ENCODE assay signal across 16 cellular contexts in the genomic region with DNA sequence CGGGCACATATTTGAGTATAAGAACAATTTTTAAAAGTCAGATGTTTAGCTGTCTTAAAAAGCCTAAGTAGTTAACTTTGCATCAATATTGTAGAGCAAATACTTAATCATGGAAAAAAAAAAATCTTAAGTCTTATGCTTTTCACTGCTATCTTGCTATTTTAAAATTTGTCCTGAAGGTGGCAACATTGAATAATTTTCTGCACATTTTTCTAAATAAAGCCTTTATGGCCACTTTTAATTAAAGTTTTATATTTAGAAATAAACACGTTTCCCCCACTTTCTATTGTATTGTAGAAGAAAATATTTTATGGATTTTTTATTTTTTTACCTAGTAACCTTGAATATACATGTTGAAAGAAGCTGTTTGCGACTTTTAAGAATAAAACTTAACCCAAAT.
A peak's percentile ranks its signal among the peaks of the same experiment; 100 is the strongest.
DNase-seq lines count a peak whose midpoint lies in the region; ATAC-seq and TF ChIP-seq lines count a peak whose summit lies in the region.
"Had no signal": no experiment of that assay in that cellular context is flagged by ENCODE, and none has a peak within 500 bp of the region (broad histone marks: within the 10 kb centered on the region; RNA-seq: fewer than 3 reads in every experiment).

No MANE protein-coding gene starts in this region.

- no peak for ATAC-seq in natural killer cell
- ATAC-seq in natural killer cell treated with Interleukin-12 subunit alpha and Interleukin-12 subunit beta and Interleukin-15 and Interleukin-18, amount 100 ng/mL, for 72 hours: no peak
- no peak for ATAC-seq in upper lobe of right lung

- no peak overlapping the region for H3K27ac ChIP-seq in dorsolateral prefrontal cortex
- no peak overlapping the region for H3K27ac ChIP-seq in upper lobe of right lung
- H3K27ac ChIP-seq in brain microvascular endothelial cell: no peak overlapping the region

- TF ChIP-seq CTCF in natural killer cell (IDR thresholded peaks at IDR 0.05) (peak; percentile 52), dorsolateral prefrontal cortex (IDR thresholded peaks at IDR 0.05 in 54 of 56, conservative IDR thresholded peaks at IDR 0.05 in 2 of 56; ENCODE audit: low read depth in 1 of 56, partially characterized antibody in 56 of 56) (peak in 42 of 56 donors; percentile 11 to 60 (median 33)), upper lobe of right lung (IDR thresholded peaks at IDR 0.05) (peak; percentile 11), brain microvascular endothelial cell (IDR thresholded peaks at IDR 0.05; ENCODE audit: low read depth, low read length, missing control alignments) (no peak)

- H3K27me3 ChIP-seq in dorsolateral prefrontal cortex: peaks cover 0 to 5% (median 0%) of the 10 kb centered on the region in 45 donors
- no peaks in the 10 kb centered on the region for H3K27me3 ChIP-seq in upper lobe of right lung
- H3K27me3 ChIP-seq in brain microvascular endothelial cell (replicated peaks): no peaks in the 10 kb centered on the region

- H3K36me3 Mint-ChIP-seq in natural killer cell: no peaks in the 10 kb centered on the region
- H3K36me3 Mint-ChIP-seq in natural killer cell treated with Interleukin-12 subunit alpha and Interleukin-12 subunit beta and Interleukin-15 and Interleukin-18, amount 100 ng/mL, for 72 hours: no peaks in the 10 kb centered on the region
- no peaks in the 10 kb centered on the region for H3K36me3 Mint-ChIP-seq in activated T-cell treated with anti-CD3 and anti-CD28 coated beads, Interleukin-2, amount 50 U/mL, for 24 hours (ENCODE audit: low read depth)
- H3K36me3 Mint-ChIP-seq: CD4-positive, CD25-positive, alpha-beta regulatory T cell; memory B cell had no signal

- no peak overlapping the region for H3K27ac Mint-ChIP-seq in natural killer cell
- H3K27ac Mint-ChIP-seq in natural killer cell treated with Interleukin-12 subunit alpha and Interleukin-12 subunit beta and Interleukin-15 and Interleukin-18, amount 100 ng/mL, for 72 hours: no peak overlapping the region
- no peak overlapping the region for H3K27ac Mint-ChIP-seq in activated T-cell treated with anti-CD3 and anti-CD28 coated beads, Interleukin-2, amount 50 U/mL, for 24 hours
- H3K27ac Mint-ChIP-seq: CD4-positive, CD25-positive, alpha-beta regulatory T cell; memory B cell had no signal

- H3K36me3 ChIP-seq in upper lobe of right lung: no peaks in the 10 kb centered on the region
- H3K36me3 ChIP-seq in brain microvascular endothelial cell (replicated peaks): no peaks in the 10 kb centered on the region

- H3K4me3 ChIP-seq in dorsolateral prefrontal cortex (no peak overlapping the region), upper lobe of right lung (no peak overlapping the region), brain microvascular endothelial cell (ENCODE audit: low read depth, low read length) (no peak overlapping the region)

- no peaks in the 10 kb centered on the region for H3K9me3 ChIP-seq in upper lobe of right lung

- no peaks in the 10 kb centered on the region for H3K4me1 Mint-ChIP-seq in natural killer cell
- no peaks in the 10 kb centered on the region for H3K4me1 Mint-ChIP-seq in natural killer cell treated with Interleukin-12 subunit alpha and Interleukin-12 subunit beta and Interleukin-15 and Interleukin-18, amount 100 ng/mL, for 72 hours (ENCODE audit: low read depth in 2 of 2)
- no peaks in the 10 kb centered on the region for H3K4me1 Mint-ChIP-seq in activated T-cell treated with anti-CD3 and anti-CD28 coated beads, Interleukin-2, amount 50 U/mL, for 24 hours (ENCODE audit: low read depth)
- H3K4me1 Mint-ChIP-seq: CD4-positive, CD25-positive, alpha-beta regulatory T cell; central memory CD8-positive, alpha-beta T cell; memory B cell had no signal

- in situ Hi-C loops in brain microvascular endothelial cell (cut with HindIII; ENCODE audit: low pct_ligation_motif_present, low sequenced_read_pairs): no loop called here

- no peaks in the 10 kb centered on the region for H3K27me3 Mint-ChIP-seq in natural killer cell (ENCODE audit: low read depth in 2 of 2)
- no peaks in the 10 kb centered on the region for H3K27me3 Mint-ChIP-seq in natural killer cell treated with Interleukin-12 subunit alpha and Interleukin-12 subunit beta and Interleukin-15 and Interleukin-18, amount 100 ng/mL, for 72 hours
- H3K27me3 Mint-ChIP-seq in activated T-cell treated with anti-CD3 and anti-CD28 coated beads, Interleukin-2, amount 50 U/mL, for 24 hours: no peaks in the 10 kb centered on the region
- H3K27me3 Mint-ChIP-seq: CD4-positive, CD25-positive, alpha-beta regulatory T cell; central memory CD8-positive, alpha-beta T cell; memory B cell had no signal

- no peak overlapping the region for H3K4me3 Mint-ChIP-seq in natural killer cell
- no peak overlapping the region for H3K4me3 Mint-ChIP-seq in natural killer cell treated with Interleukin-12 subunit alpha and Interleukin-12 subunit beta and Interleukin-15 and Interleukin-18, amount 100 ng/mL, for 72 hours
- no peak overlapping the region for H3K4me3 Mint-ChIP-seq in activated T-cell treated with anti-CD3 and anti-CD28 coated beads, Interleukin-2, amount 50 U/mL, for 24 hours
- H3K4me3 Mint-ChIP-seq: CD4-positive, CD25-positive, alpha-beta regulatory T cell; central memory CD8-positive, alpha-beta T cell; memory B cell had no signal

- H3K9me3 Mint-ChIP-seq in natural killer cell: no peaks in the 10 kb centered on the region
- peaks cover 3% of the 10 kb centered on the region for H3K9me3 Mint-ChIP-seq in natural killer cell treated with Interleukin-12 subunit alpha and Interleukin-12 subunit beta and Interleukin-15 and Interleukin-18, amount 100 ng/mL, for 72 hours
- peaks cover under 1% of the 10 kb centered on the region for H3K9me3 Mint-ChIP-seq in activated T-cell treated with anti-CD3 and anti-CD28 coated beads, Interleukin-2, amount 50 U/mL, for 24 hours
- H3K9me3 Mint-ChIP-seq: memory B cell had no signal

- intact Hi-C loops in natural killer cell (cut with micrococcal nuclease) (loop anchor here (1.0 kb wide), 1 partner anchor 184 kb away; no protein-coding TSS in a partner anchor), dorsolateral prefrontal cortex (cut with DNase I) (no loop called here), upper lobe of right lung (cut with DNase I) (no loop called here)

- DNase-seq in natural killer cell (no peak), NCI-H748 treated with DMSO at 0.1 percent for 48 hours (lab: John Stamatoyannopoulos, UW) (peak; percentile 12), dorsolateral prefrontal cortex (no peak), upper lobe of right lung (no peak), brain microvascular endothelial cell (no peak), cerebellum (ENCODE audit: low spot score) (no peak)
- DNase-seq in natural killer cell treated with Interleukin-12 subunit alpha and Interleukin-12 subunit beta and Interleukin-15 and Interleukin-18, amount 100 ng/mL, for 72 hours (ENCODE audit: low spot score): no peak
- no peak for DNase-seq in activated T-cell treated with anti-CD3 and anti-CD28 coated beads, Interleukin-2, amount 50 U/mL, for 24 hours
- DNase-seq: activated CD8-positive, alpha-beta memory T cell treated with anti-CD3 and anti-CD28 coated beads, Interleukin-2, amount 50 U/mL, for 4 hours; CD4-positive, CD25-positive, alpha-beta regulatory T cell; glutamatergic neuron; NCI-H2081; small intestine; T-helper 2 cell had no signal

- no peaks in the 10 kb centered on the region for H3K4me1 ChIP-seq in upper lobe of right lung
